ENCODE assay signal across 31 cellular contexts in the genomic region with DNA sequence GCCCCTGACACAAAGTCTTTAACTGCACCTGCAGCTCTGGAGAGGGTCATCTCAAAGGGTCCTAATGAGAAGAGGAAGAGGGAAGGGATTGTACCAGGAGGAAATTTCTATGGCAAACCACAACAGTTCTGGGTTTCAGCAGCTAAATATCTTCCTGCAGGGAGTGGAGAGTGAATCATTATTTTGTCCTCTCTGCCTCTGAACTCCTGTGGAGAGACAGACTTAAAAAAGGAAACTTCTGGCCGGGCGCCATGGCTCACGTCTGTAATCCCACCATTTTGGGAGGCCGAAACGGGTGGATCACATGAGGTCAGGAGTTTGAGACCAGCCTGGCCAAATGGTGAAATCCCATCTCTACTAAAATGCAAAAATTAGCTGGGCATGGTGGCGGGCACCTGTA. TPM values are rescaled to one million over a fixed set of nuclear protein-coding genes. Genes with fewer than 3 reads are reported as not detected.
"Had no signal": no experiment of that assay in that cellular context is flagged by ENCODE, and none has a peak within 500 bp of the region (broad histone marks: within the 10 kb centered on the region; RNA-seq: fewer than 3 reads in every experiment).

No MANE protein-coding gene starts in this region.

- H3K4me3 ChIP-seq: heart left ventricle, neural progenitor cell, right lobe of liver, skin epidermis, testis, transverse colon had no signal

- FAIRE-seq: colon, TTC549 had no signal

- H3K27me3 Mint-ChIP-seq: activated naive CD4-positive, alpha-beta T cell treated with anti-CD3 and anti-CD28 coated beads, Interleukin-2, amount 10 ng/mL, durations not matched to agents 7 days and 5 days; effector memory CD8-positive, alpha-beta T cell; naive thymus-derived CD4-positive, alpha-beta T cell; stimulated activated naive B cell treated with anti-CD40 and anti-IgM and Interleukin-4, amounts not matched to agents 10 μg/mL and 1 μg/mL and 100 μg/mL, for 72 hours had no signal

- H3K27ac ChIP-seq: heart left ventricle, neural progenitor cell, right lobe of liver, skin epidermis, testis, transverse colon, VCaP had no signal

- H2AFZ ChIP-seq: neural progenitor cell had no signal

- H3K27ac Mint-ChIP-seq: activated naive CD4-positive, alpha-beta T cell treated with anti-CD3 and anti-CD28 coated beads, Interleukin-2, amount 10 ng/mL, durations not matched to agents 7 days and 5 days; activated T-helper 1 cell treated with anti-CD3 and anti-CD28 coated beads, Interleukin-12 subunit alpha, Interleukin-12 subunit beta, Interleukin-2, Interleukin-4 antibody, amounts not matched to agents 30 ng/mL and 10 ng/mL and 1 ng/mL, durations not matched to agents 14 hours and 24 hours and 36 hours; mesothelial cell of epicardium; neural progenitor cell; stimulated activated naive B cell treated with anti-CD40 and anti-IgM and Interleukin-4, amounts not matched to agents 10 μg/mL and 1 μg/mL and 100 μg/mL, for 72 hours had no signal

- H3K27me3 ChIP-seq: heart left ventricle, neural progenitor cell, right lobe of liver, testis, transverse colon had no signal

- ATAC-seq: effector memory CD8-positive, alpha-beta T cell; heart left ventricle; naive thymus-derived CD4-positive, alpha-beta T cell; stimulated activated naive B cell treated with anti-CD40 and anti-IgM and Interleukin-4, amounts not matched to agents 10 μg/mL and 1 μg/mL and 100 μg/mL, for 72 hours had no signal

- H3K4me3 Mint-ChIP-seq: activated naive CD4-positive, alpha-beta T cell treated with anti-CD3 and anti-CD28 coated beads, Interleukin-2, amount 10 ng/mL, durations not matched to agents 7 days and 5 days; activated T-helper 1 cell treated with anti-CD3 and anti-CD28 coated beads, Interleukin-12 subunit alpha, Interleukin-12 subunit beta, Interleukin-2, Interleukin-4 antibody, amounts not matched to agents 30 ng/mL and 10 ng/mL and 1 ng/mL, durations not matched to agents 14 hours and 24 hours and 36 hours; effector memory CD8-positive, alpha-beta T cell; immature natural killer cell; mesothelial cell of epicardium; naive thymus-derived CD4-positive, alpha-beta T cell; neural progenitor cell; stimulated activated naive B cell treated with anti-CD40 and anti-IgM and Interleukin-4, amounts not matched to agents 10 μg/mL and 1 μg/mL and 100 μg/mL, for 72 hours had no signal

- H3K9ac ChIP-seq: neural progenitor cell had no signal

- H3K4me1 ChIP-seq: heart left ventricle, right lobe of liver, transverse colon had no signal

- H3K36me3 Mint-ChIP-seq: mesothelial cell of epicardium had no signal

- H3K9me3 ChIP-seq: heart left ventricle, right lobe of liver, testis, transverse colon had no signal

- H3K36me3 ChIP-seq: neural progenitor cell had no signal

- H3K4me1 Mint-ChIP-seq: activated naive CD4-positive, alpha-beta T cell treated with anti-CD3 and anti-CD28 coated beads, Interleukin-2, amount 10 ng/mL, durations not matched to agents 7 days and 5 days; stimulated activated naive B cell treated with anti-CD40 and anti-IgM and Interleukin-4, amounts not matched to agents 10 μg/mL and 1 μg/mL and 100 μg/mL, for 72 hours had no signal

- DNase-seq: activated CD4-positive, alpha-beta T cell treated with anti-CD3 and anti-CD28 coated beads for 4 hours; activated CD4-positive, alpha-beta T cell treated with anti-CD3 and anti-CD28 coated beads, Interleukin-2, amount 50 U/mL, for 4 hours; activated effector memory CD4-positive, alpha-beta T cell treated with anti-CD3 and anti-CD28 coated beads, Interleukin-2, amount 50 U/mL, for 16 hours; activated naive CD4-positive, alpha-beta T cell treated with anti-CD3 and anti-CD28 coated beads, Interleukin-2, amount 10 ng/mL, durations not matched to agents 7 days and 5 days; amygdala; central memory CD4-positive, alpha-beta T cell; effector memory CD8-positive, alpha-beta T cell; heart left ventricle; hypothalamus; immature natural killer cell; naive thymus-derived CD4-positive, alpha-beta T cell; right lobe of liver; stimulated activated CD4-positive, alpha-beta T cell treated with anti-CD3 and anti-CD28 coated beads, Interleukin-1b, Interleukin-23, amount 100 ng/mL, for 48 hours; stimulated activated CD4-positive, alpha-beta T cell treated with anti-CD3 and anti-CD28 coated beads, Interleukin-4, amount 100 ng/mL, for 4 hours; stimulated activated CD8-positive, alpha-beta memory T cell treated with anti-CD3 and anti-CD28 coated beads, Interleukin-4, amount 100 ng/mL, for 48 hours; stimulated activated naive B cell treated with anti-CD40 and anti-IgM and Interleukin-4, amounts not matched to agents 10 μg/mL and 1 μg/mL and 100 μg/mL, for 72 hours; T-helper 9 cell; testis; transverse colon had no signal

- H3K4me2 ChIP-seq: neural progenitor cell had no signal

RNA-seq across cellular contexts. Expression of gene C1QTNF9, which starts 16.9 kb away (rescaled TPM):
- total RNA-seq: activated T-helper 1 cell treated with anti-CD3 and anti-CD28 coated beads, Interleukin-12 subunit alpha, Interleukin-12 subunit beta, Interleukin-2, Interleukin-4 antibody, amounts not matched to agents 30 ng/mL and 10 ng/mL and 1 ng/mL, durations not matched to agents 14 hours and 24 hours and 36 hours; fibroblast of lung; fibroblast of villous mesenchyme; kidney epithelial cell; mesothelial cell of epicardium; osteocyte; T-helper 1 cell treated with Interleukin-12 subunit alpha and Interleukin-12 subunit beta and Interleukin-4 antibody, amounts not matched to agents 30 ng/mL and 1 ng/mL, for 36 hours had no signal
- polyA plus RNA-seq: immature natural killer cell; naive thymus-derived CD4-positive, alpha-beta T cell had no signal
